Comparison of ENCODE assay signal across 12 cellular contexts in the genomic region with DNA sequence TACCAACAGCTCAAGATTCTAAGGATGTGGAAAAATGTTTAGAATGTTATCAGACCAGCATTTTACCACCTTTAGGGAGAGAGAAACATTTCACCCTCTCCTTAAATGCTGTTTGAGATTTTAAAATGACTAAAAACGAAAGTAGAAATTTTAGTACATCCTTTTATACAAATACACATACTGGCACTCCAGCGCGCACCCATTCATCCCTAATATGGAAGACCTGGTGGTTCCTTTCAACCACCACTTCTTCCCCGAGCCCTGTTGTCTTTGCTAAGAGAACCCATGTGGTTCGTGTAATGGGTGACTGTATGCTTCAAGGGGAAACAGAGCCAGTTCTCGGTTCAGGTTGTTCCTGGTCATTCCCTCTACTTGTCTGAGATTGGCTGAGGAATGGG. TPM values are rescaled to one million over a fixed set of nuclear protein-coding genes. Genes with fewer than 3 reads are reported as not detected.
DNase-seq lines count a peak whose midpoint lies in the region; ATAC-seq and TF ChIP-seq lines count a peak whose summit lies in the region.
"Had no signal": no experiment of that assay in that cellular context is flagged by ENCODE, and none has a peak within 500 bp of the region (broad histone marks: within the 10 kb centered on the region; RNA-seq: fewer than 3 reads in every experiment).

No MANE protein-coding gene starts in this region.

- H3K27me3 ChIP-seq in CD4-positive, alpha-beta T cell (ENCODE audit: control insufficient read depth, insufficient read depth, low read length) = no peaks in the 10 kb centered on the region

- intact Hi-C loops in CD4-positive, alpha-beta T cell (cut with DNase I, micrococcal nuclease) = no loop called here
- intact Hi-C loops in activated CD4-positive, alpha-beta memory T cell treated with anti-CD3 and anti-CD28 coated beads for 36 hours (cut with micrococcal nuclease) = loop anchor here (2.0 to 5.0 kb wide), 3 partner anchors 21 to 283 kb away; a partner anchor contains a TSS
- intact Hi-C loops in left colon (cut with DNase I, micrococcal nuclease) = no loop called here

- H3K4me3 ChIP-seq in GM12864 (ENCODE audit: low read depth, low read length) = peak overlapping the region; percentile 28; the same call in 1 of the 2 replicates

- CTCF ChIA-PET in CD4-positive, alpha-beta T cell (lab: Charles Lee) = no interaction called here
- CTCF ChIA-PET in activated CD4-positive, alpha-beta memory T cell treated with anti-CD3 and anti-CD28 coated beads for 36 hours (lab: Charles Lee) = interaction anchor here (0.9 to 1.6 kb wide), 5 partner anchors 20 to 354 kb away, joined by 3 to 7 read pairs (median 3); no protein-coding TSS in a partner anchor

- peaks cover 6% of the 10 kb centered on the region for H3K36me3 Mint-ChIP-seq in CD4-positive, alpha-beta T cell (ENCODE audit: low read depth)
- H3K36me3 Mint-ChIP-seq in activated CD4-positive, alpha-beta memory T cell treated with anti-CD3 and anti-CD28 coated beads for 36 hours = peaks cover 2% of the 10 kb centered on the region
- H3K36me3 Mint-ChIP-seq in nephron progenitor cell (ENCODE audit: low read depth) = peaks cover 15% of the 10 kb centered on the region

- H3K27me3 Mint-ChIP-seq in CD4-positive, alpha-beta T cell = no peaks in the 10 kb centered on the region
- H3K27me3 Mint-ChIP-seq in activated CD4-positive, alpha-beta memory T cell treated with anti-CD3 and anti-CD28 coated beads for 36 hours = no peaks in the 10 kb centered on the region
- no peaks in the 10 kb centered on the region for H3K27me3 Mint-ChIP-seq in nephron progenitor cell (ENCODE audit: low read depth, poor library complexity)

- H3K4me3 Mint-ChIP-seq in CD4-positive, alpha-beta T cell = peak overlapping the region; percentile 55
- peak overlapping the region; percentile 6 for H3K4me3 Mint-ChIP-seq in activated CD4-positive, alpha-beta memory T cell treated with anti-CD3 and anti-CD28 coated beads for 36 hours
- H3K4me3 Mint-ChIP-seq in nephron progenitor cell = no peak overlapping the region

- POLR2A ChIA-PET in CD4-positive, alpha-beta T cell (lab: Charles Lee) = no interaction called here
- POLR2A ChIA-PET in activated CD4-positive, alpha-beta memory T cell treated with anti-CD3 and anti-CD28 coated beads for 36 hours (lab: Charles Lee) = interaction anchor here (1.6 kb wide), 1 partner anchor 22 kb away, joined by 7 read pairs; a partner anchor contains a TSS

- no peaks in the 10 kb centered on the region for H3K9me3 ChIP-seq in CD4-positive, alpha-beta T cell (ENCODE audit: control insufficient read depth, low read length)

- H3K27ac ChIP-seq in CD4-positive, alpha-beta T cell (ENCODE audit: low read depth, low read length) = no peak overlapping the region

- no peak overlapping the region for H3K27ac Mint-ChIP-seq in CD4-positive, alpha-beta T cell
- H3K27ac Mint-ChIP-seq in activated CD4-positive, alpha-beta memory T cell treated with anti-CD3 and anti-CD28 coated beads for 36 hours = peak overlapping the region; percentile 87
- peak overlapping the region; percentile 81 for H3K27ac Mint-ChIP-seq in nephron progenitor cell

- peaks cover 15% of the 10 kb centered on the region for H3K4me1 Mint-ChIP-seq in CD4-positive, alpha-beta T cell (ENCODE audit: low read depth)
- peaks cover 32% of the 10 kb centered on the region for H3K4me1 Mint-ChIP-seq in activated CD4-positive, alpha-beta memory T cell treated with anti-CD3 and anti-CD28 coated beads for 36 hours (ENCODE audit: low read depth)
- H3K4me1 Mint-ChIP-seq in nephron progenitor cell = peaks cover 57% of the 10 kb centered on the region

- no peak for ATAC-seq in CD4-positive, alpha-beta T cell (ENCODE audit: poor library complexity)
- ATAC-seq in HG03354 (IDR thresholded peaks at IDR 0.05; ENCODE audit: poor library complexity, severe bottlenecking, unreplicated experiment) = no peak
- no peak for ATAC-seq in HG03442 (IDR thresholded peaks at IDR 0.05; ENCODE audit: unreplicated experiment)
- ATAC-seq in left colon = no peak

- no peaks in the 10 kb centered on the region for H3K9me3 Mint-ChIP-seq in CD4-positive, alpha-beta T cell
- no peaks in the 10 kb centered on the region for H3K9me3 Mint-ChIP-seq in activated CD4-positive, alpha-beta memory T cell treated with anti-CD3 and anti-CD28 coated beads for 36 hours
- peaks cover 24% of the 10 kb centered on the region for H3K9me3 Mint-ChIP-seq in nephron progenitor cell

- DNase-seq in CD4-positive, alpha-beta T cell = no peak
- DNase-seq in GM12864 (ENCODE audit: low read depth) (peak; percentile 18), nephron progenitor cell (no peak), SKM-1 (lab: John Stamatoyannopoulos, UW; ENCODE audit: unreplicated experiment) (no peak), left colon (no peak)
- peak; percentile 72 for DNase-seq in activated CD4-positive, alpha-beta memory T cell treated with anti-CD3 and anti-CD28 coated beads for 36 hours
- DNase-seq: DND-41, hippocampal formation, mesendoderm, NCI-H187 treated with DMSO at 0.1 percent for 48 hours had no signal

- no peak for TF ChIP-seq CTCF in CD4-positive, alpha-beta T cell (IDR thresholded peaks at IDR 0.05)
- TF ChIP-seq CTCF in GM12864 (IDR thresholded peaks at IDR 0.05; ENCODE audit: low read depth, low read length, missing control alignments) = no peak
- TF ChIP-seq CTCF in nephron progenitor cell (IDR thresholded peaks at IDR 0.05) = no peak

RNA-seq across cellular contexts. Expression of a gene that starts 21.3 kb away (rescaled TPM):
- total RNA-seq in CD4-positive, alpha-beta T cell = 10 to 100 TPM; 16.0 to 16.4 TPM
- 1 to 10 TPM; 7.9 to 8.6 TPM for total RNA-seq in activated CD4-positive, alpha-beta memory T cell treated with anti-CD3 and anti-CD28 coated beads for 36 hours
- total RNA-seq in left colon = 10 to 100 TPM; 19.9 to 22.0 TPM

RNA-seq across cellular contexts. Expression of a gene that starts 42.1 kb away (rescaled TPM):
- 100 to 1,000 TPM; 129 to 132 TPM for total RNA-seq in CD4-positive, alpha-beta T cell
- total RNA-seq in activated CD4-positive, alpha-beta memory T cell treated with anti-CD3 and anti-CD28 coated beads for 36 hours = 10 to 100 TPM; 72.1 to 72.4 TPM
- 10 to 100 TPM; 75.7 to 84.1 TPM for total RNA-seq in left colon

Comparison
In these comparisons a context has a peak if more than half of its experiments do, and no peak if none do; other contexts are left out.
1. DNase-seq: peak in GM12864 (single experiment) and activated CD4-positive, alpha-beta memory T cell treated with anti-CD3 and anti-CD28 coated beads for 36 hours (single experiment); none in CD4-positive, alpha-beta T cell (0 of 10), nephron progenitor cell (single experiment), SKM-1 (single experiment) and left colon (0 of 2).